In the genomic region with DNA sequence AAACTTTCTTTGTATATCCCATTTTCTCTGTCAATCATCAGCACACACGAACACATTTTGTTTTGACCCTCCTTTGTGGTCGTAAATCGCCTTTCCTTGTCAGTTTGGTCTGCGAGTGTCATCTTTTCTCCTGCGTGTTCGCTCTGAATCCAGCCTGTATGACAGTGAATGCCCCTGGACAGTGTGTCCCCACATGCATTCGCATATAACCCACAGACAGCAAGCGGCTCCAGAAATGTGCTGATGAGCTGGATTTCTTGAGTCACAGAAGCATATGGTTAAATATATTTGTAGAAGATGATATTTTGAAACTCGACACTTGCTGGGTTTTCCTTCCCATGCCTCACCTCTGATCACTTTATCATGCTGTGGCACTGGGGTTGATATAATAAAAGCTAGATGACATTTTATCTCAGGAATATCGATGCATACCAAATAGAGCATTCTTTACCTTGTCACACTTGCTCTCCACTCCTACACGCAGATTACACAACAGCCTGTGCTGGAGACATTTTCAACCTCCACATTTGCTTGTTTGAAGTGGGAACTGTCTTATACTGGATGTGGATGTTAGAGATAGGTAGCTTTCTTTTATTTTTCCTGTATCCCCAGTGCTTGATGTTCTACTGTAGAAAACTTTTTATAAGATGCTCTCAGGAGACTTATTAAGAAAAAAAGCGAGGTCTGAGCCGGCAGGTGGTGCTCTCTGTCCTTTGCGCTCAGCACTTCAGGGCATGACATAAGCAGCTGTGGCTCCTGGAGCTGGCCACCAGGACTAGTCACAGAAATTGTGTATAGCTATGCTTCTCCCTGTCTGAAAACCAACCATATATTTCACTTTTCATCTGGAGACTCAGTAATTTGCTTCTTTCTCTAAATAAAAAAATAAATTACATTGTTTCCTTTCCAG, we compare ENCODE assay signal across 11 cellular contexts.
DNase-seq lines count a peak whose midpoint lies in the region; ATAC-seq and TF ChIP-seq lines count a peak whose summit lies in the region.
"Had no signal": no experiment of that assay in that cellular context is flagged by ENCODE, and none has a peak within 500 bp of the region (broad histone marks: within the 10 kb centered on the region; RNA-seq: fewer than 3 reads in every experiment).

No MANE protein-coding gene starts in this region.

- no peak for TF ChIP-seq CTCF in cardiac fibroblast (IDR thresholded peaks at IDR 0.05; ENCODE audit: low read depth, low read length)

- DNase-seq in NCI-H460 (ENCODE audit: extremely low read depth, low read depth): peak; percentile 43
- peak; percentile 19 to 22 for DNase-seq in cardiac fibroblast (ENCODE audit: low read depth in 2 of 2)
- DNase-seq in putamen (ENCODE audit: low spot score): peak; percentile 67
- no peak for DNase-seq in NCI-H526 (lab: John Stamatoyannopoulos, UW)
- DNase-seq in cerebellum (ENCODE audit: low spot score): no peak
- DNase-seq in ecto neural progenitor cell (ENCODE audit: low spot score): no peak
- DNase-seq: activated effector memory CD4-positive, alpha-beta T cell treated with Interleukin-2 at 50 U/mL for 16 hours; IMR-90; stimulated activated CD4-positive, alpha-beta T cell treated with anti-CD3 and anti-CD28 coated beads, Interleukin-4, amount 100 ng/mL, for 4 hours; SW 1271 had no signal

- peak; percentile 75 for ATAC-seq in GM18867 (IDR thresholded peaks at IDR 0.05; ENCODE audit: unreplicated experiment)

- no peak overlapping the region for H3K4me3 ChIP-seq in cardiac fibroblast (replicated peaks in 1 of 2; ENCODE audit: low read depth in 2 of 2, low read length in 2 of 2)

Comparison
In these comparisons a context has a peak if more than half of its experiments do, and no peak if none do; other contexts are left out.
1. DNase-seq: peak in NCI-H460 (single experiment), cardiac fibroblast (2 of 2) and putamen (single experiment); none in NCI-H526 (0 of 2), cerebellum (single experiment) and ecto neural progenitor cell (single experiment).